Comparison of ENCODE assay signal across 35 cellular contexts in the genomic region with DNA sequence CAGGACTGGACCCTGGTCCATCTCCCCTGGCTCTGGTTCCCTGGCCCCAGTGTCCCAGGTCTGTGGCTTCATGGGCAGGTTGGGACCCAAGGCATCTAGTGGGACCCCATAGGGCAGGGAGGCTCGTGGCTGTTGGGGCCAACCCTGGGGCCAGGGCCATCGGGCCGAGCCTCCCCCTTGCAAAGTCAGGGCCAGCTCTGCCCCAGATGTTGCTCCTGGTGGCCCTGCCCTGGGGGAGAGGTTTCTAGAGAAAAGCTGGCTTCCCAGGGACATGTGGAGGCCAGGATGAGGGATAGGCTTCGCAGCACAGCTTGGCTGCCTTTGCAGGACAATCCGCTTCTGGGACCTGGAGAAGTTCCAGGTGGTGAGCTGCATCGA. TPM values are rescaled to one million over a fixed set of nuclear protein-coding genes. Genes with fewer than 3 reads are reported as not detected.
"Had no signal": no experiment of that assay in that cellular context is flagged by ENCODE, and none has a peak within 500 bp of the region (broad histone marks: within the 10 kb centered on the region; RNA-seq: fewer than 3 reads in every experiment).

No MANE protein-coding gene starts in this region.

- H3K36me3 ChIP-seq: colonic mucosa, thyroid gland had no signal

- H3K9me3 ChIP-seq: colonic mucosa, esophagus muscularis mucosa, gastroesophageal sphincter, heart left ventricle, mucosa of descending colon, neutrophil, pancreas, right atrium auricular region, suprapubic skin, thyroid gland had no signal

- DNase-seq: colonic mucosa; effector memory CD4-positive, alpha-beta T cell; foreskin keratinocyte; kidney glomerular epithelial cell; mesenchymal stem cell; naive B cell; stimulated activated CD4-positive, alpha-beta T cell treated with anti-CD3 and anti-CD28 coated beads, Interleukin-12 subunit alpha, Interleukin-12 subunit beta, amount 100 ng/mL, for 4 hours; stimulated activated CD4-positive, alpha-beta T cell treated with anti-CD3 and anti-CD28 coated beads, Interleukin-1b, Interleukin-23, amount 100 ng/mL, for 48 hours; stimulated activated CD4-positive, alpha-beta T cell treated with anti-CD3 and anti-CD28 coated beads, Interleukin-4, amount 100 ng/mL, for 1 hour; stimulated activated CD8-positive, alpha-beta memory T cell treated with anti-CD3 and anti-CD28 coated beads, Interleukin-4, amount 100 ng/mL, for 48 hours; stimulated activated naive CD4-positive, alpha-beta T cell; stimulated activated naive CD8-positive, alpha-beta T cell treated with anti-CD3 and anti-CD28 coated beads, Interleukin-15, amount 100 ng/mL, for 72 hours; thyroid gland had no signal

- FAIRE-seq: endothelial cell of umbilical vein, islet of Langerhans, pancreas had no signal

- H3K4me3 Mint-ChIP-seq: central memory CD8-positive, alpha-beta T cell; dendritic cell treated with granulocyte-macrophage colony-stimulating factor and Interleukin-4, amounts not matched to agents 40 ng/mL and 50 ng/mL, for 4 days; mesothelial cell of epicardium; naive B cell; stimulated activated naive CD8-positive, alpha-beta T cell treated with anti-CD3 and anti-CD28 coated beads, Interleukin-15, amount 100 ng/mL, for 72 hours; type B pancreatic cell had no signal

- H3K27ac Mint-ChIP-seq: dendritic cell treated with granulocyte-macrophage colony-stimulating factor and Interleukin-4, amounts not matched to agents 40 ng/mL and 50 ng/mL, for 4 days; mesothelial cell of epicardium; naive B cell; stimulated activated naive CD8-positive, alpha-beta T cell treated with anti-CD3 and anti-CD28 coated beads, Interleukin-15, amount 100 ng/mL, for 72 hours; type B pancreatic cell had no signal

- H3K27me3 Mint-ChIP-seq: central memory CD8-positive, alpha-beta T cell; dendritic cell treated with granulocyte-macrophage colony-stimulating factor and Interleukin-4, amounts not matched to agents 40 ng/mL and 50 ng/mL, for 4 days; naive B cell; stimulated activated naive CD8-positive, alpha-beta T cell treated with anti-CD3 and anti-CD28 coated beads, Interleukin-15, amount 100 ng/mL, for 72 hours; type B pancreatic cell had no signal

- H3K4me3 ChIP-seq: colonic mucosa, esophagus muscularis mucosa, gastroesophageal sphincter, heart left ventricle, hepatocyte, mucosa of descending colon, pancreas, right atrium auricular region, smooth muscle cell, suprapubic skin, thyroid gland had no signal

- H3K27ac ChIP-seq: colonic mucosa, esophagus muscularis mucosa, foreskin keratinocyte, gastroesophageal sphincter, heart left ventricle, hepatocyte, neutrophil, pancreas, right atrium auricular region, suprapubic skin, thyroid gland had no signal

- ATAC-seq: foreskin keratinocyte; gastroesophageal sphincter; heart left ventricle; mucosa of descending colon; pancreas; sciatic nerve; stimulated activated naive CD8-positive, alpha-beta T cell treated with anti-CD3 and anti-CD28 coated beads, Interleukin-15, amount 100 ng/mL, for 72 hours had no signal

- H3K36me3 Mint-ChIP-seq: type B pancreatic cell had no signal

- H3K4me1 ChIP-seq: colonic mucosa, foreskin keratinocyte, pancreas, thyroid gland had no signal

- H3K9me3 Mint-ChIP-seq: central memory CD8-positive, alpha-beta T cell; dendritic cell treated with granulocyte-macrophage colony-stimulating factor and Interleukin-4, amounts not matched to agents 40 ng/mL and 50 ng/mL, for 4 days; mesothelial cell of epicardium; naive B cell; stimulated activated naive CD8-positive, alpha-beta T cell treated with anti-CD3 and anti-CD28 coated beads, Interleukin-15, amount 100 ng/mL, for 72 hours; type B pancreatic cell had no signal

RNA-seq across cellular contexts. Expression of a gene that starts 57.6 kb away (rescaled TPM):
- total RNA-seq: chondrocyte, colonic mucosa, epithelial cell of proximal tubule, fibroblast of lung, foreskin keratinocyte, mesothelial cell of epicardium, mucosa of descending colon, posterior vena cava, right atrium auricular region, sciatic nerve, suprapubic skin, urinary bladder had no signal
- polyA plus RNA-seq: fibroblast of lung, foreskin keratinocyte, heart left ventricle, smooth muscle cell, urinary bladder had no signal
